Comparison of ENCODE assay signal across 8 cellular contexts in genomic region chr9:83937861-83938455, GRCh38. TPM values are rescaled to one million over a fixed set of nuclear protein-coding genes. Genes with fewer than 3 reads are reported as not detected.
DNase-seq lines count a peak whose midpoint lies in the region; ATAC-seq and TF ChIP-seq lines count a peak whose summit lies in the region.

No MANE protein-coding gene starts in this region.

- no peaks in the 10 kb centered on the region for H3K27me3 Mint-ChIP-seq in activated naive CD4-positive, alpha-beta T cell treated with anti-CD3 and anti-CD28 coated beads, Interleukin-2, amount 10 ng/mL, durations not matched to agents 7 days and 5 days

- no peak overlapping the region for H3K27ac Mint-ChIP-seq in activated naive CD4-positive, alpha-beta T cell treated with anti-CD3 and anti-CD28 coated beads, Interleukin-2, amount 10 ng/mL, durations not matched to agents 7 days and 5 days

- DNase-seq in AG04450 (ENCODE audit: low read depth, low spot score) (no peak), GF-D8 (lab: John Stamatoyannopoulos, UW) (peak; percentile 43), NCI-H2227 (lab: John Stamatoyannopoulos, UW; ENCODE audit: unreplicated experiment) (peak; percentile 82), heart left ventricle (no peak), putamen (ENCODE audit: low spot score) (peak; percentile 72), mucosa of gallbladder (ENCODE audit: low spot score) (no peak)
- DNase-seq in activated naive CD4-positive, alpha-beta T cell treated with anti-CD3 and anti-CD28 coated beads, Interleukin-2, amount 10 ng/mL, durations not matched to agents 7 days and 5 days: peak; percentile 34

- peaks cover 0 to 38% (median 5%) of the 10 kb centered on the region in 12 donors for H3K4me1 ChIP-seq in heart left ventricle

- peak; percentile 58 for ATAC-seq in HG02938 (IDR thresholded peaks at IDR 0.05; ENCODE audit: unreplicated experiment)
- peak in 3 of 4 donors; percentile 58 to 74 (median 63) for ATAC-seq in heart left ventricle

- no peaks in the 10 kb centered on the region for H3K27me3 ChIP-seq in AG04450 (ENCODE audit: control insufficient read depth, insufficient read depth, low read length)
- no peaks in the 10 kb centered on the region for H3K27me3 ChIP-seq in heart left ventricle

- H3K4me3 ChIP-seq in AG04450 (ENCODE audit: low read depth, low read length) (no peak overlapping the region), heart left ventricle (no peak overlapping the region)

- WGBS in heart left ventricle, 4 donors: 38 to 48% (median 42%) methylated on average over 1 of the region's 1 CpG

- no peaks in the 10 kb centered on the region for H3K9me3 ChIP-seq in AG04450 (ENCODE audit: control insufficient read depth, insufficient read depth, low read length)
- H3K9me3 ChIP-seq in heart left ventricle: no peaks in the 10 kb centered on the region

- peaks cover 0 to 52% (median 40%) of the 10 kb centered on the region in 9 donors for H3K36me3 ChIP-seq in heart left ventricle

- no peaks in the 10 kb centered on the region for H3K4me1 Mint-ChIP-seq in activated naive CD4-positive, alpha-beta T cell treated with anti-CD3 and anti-CD28 coated beads, Interleukin-2, amount 10 ng/mL, durations not matched to agents 7 days and 5 days

- TF ChIP-seq CTCF in AG04450 (IDR thresholded peaks at IDR 0.05; ENCODE audit: low read depth, low read length): peak; percentile 69
- peak; percentile 51 to 78 (median 71) for TF ChIP-seq CTCF in heart left ventricle (IDR thresholded peaks at IDR 0.05)

- POLR2A ChIA-PET in AG04450 (lab: Yijun Ruan, JAX): no interaction called here

- CTCF ChIA-PET in AG04450 (lab: Charles Lee): interaction anchor here (0.7 to 3.7 kb wide), 9 partner anchors 9 to 391 kb away, joined by 3 to 66 read pairs (median 6); partner anchors contain the start of gene KIF27
- CTCF ChIA-PET in activated naive CD4-positive, alpha-beta T cell treated with anti-CD3 and anti-CD28 coated beads, Interleukin-2, amount 10 ng/mL, durations not matched to agents 7 days and 5 days (lab: Charles Lee): interaction anchor here (0.7 to 3.5 kb wide), 17 partner anchors 9 to 463 kb away, joined by 3 to 23 read pairs (median 4); partner anchors contain the start of gene KIF27

- no peaks in the 10 kb centered on the region for H3K9me3 Mint-ChIP-seq in activated naive CD4-positive, alpha-beta T cell treated with anti-CD3 and anti-CD28 coated beads, Interleukin-2, amount 10 ng/mL, durations not matched to agents 7 days and 5 days

- peaks cover 11% of the 10 kb centered on the region for H3K36me3 Mint-ChIP-seq in activated naive CD4-positive, alpha-beta T cell treated with anti-CD3 and anti-CD28 coated beads, Interleukin-2, amount 10 ng/mL, durations not matched to agents 7 days and 5 days

- no peak overlapping the region for H3K4me3 Mint-ChIP-seq in activated naive CD4-positive, alpha-beta T cell treated with anti-CD3 and anti-CD28 coated beads, Interleukin-2, amount 10 ng/mL, durations not matched to agents 7 days and 5 days

- no peak overlapping the region for H3K27ac ChIP-seq in AG04450 (ENCODE audit: low read depth, low read length)
- no peak overlapping the region for H3K27ac ChIP-seq in heart left ventricle

- no peak for TF ChIP-seq POLR2A in heart left ventricle (IDR thresholded peaks at IDR 0.05)

- intact Hi-C loops in heart left ventricle (cut with DNase I): loop anchor here (1.0 to 5.0 kb wide), 9 partner anchors 234 to 379 kb away; no protein-coding TSS in a partner anchor

RNA-seq across cellular contexts. Expression of gene KIF27, which starts 16.7 kb away (rescaled TPM):
- 1.1 and 2.1 TPM in 2 replicates for polyA plus RNA-seq in AG04450 (2011; rRNA removed)
- polyA minus RNA-seq in AG04450 (2011; rRNA and poly(A)+ RNA removed): 1.4 and 2.2 TPM in 2 replicates
- 1 to 10 TPM; 2.5 to 4.2 (median 3.2) TPM for total RNA-seq in heart left ventricle
- polyA plus RNA-seq in heart left ventricle: under 1 TPM; 0.53 to 0.62 TPM
- total RNA-seq in mucosa of gallbladder: 7.9 TPM

RNA-seq across cellular contexts. Expression of gene HNRNPK, which starts 42.1 kb away (rescaled TPM):
- polyA plus RNA-seq in AG04450 (2011; rRNA removed) (586 and 673 TPM in 2 replicates), heart left ventricle (100 to 1,000 TPM; 127 to 294 TPM)
- 569 and 585 TPM in 2 replicates for polyA minus RNA-seq in AG04450 (2011; rRNA and poly(A)+ RNA removed)
- total RNA-seq in heart left ventricle (100 to 1,000 TPM; 278 to 388 (median 322) TPM), mucosa of gallbladder (381 TPM)

RNA-seq across cellular contexts. Expression of gene RMI1, which starts 42.6 kb away (rescaled TPM):
- polyA plus RNA-seq in AG04450 (2011; rRNA removed) (4.0 and 4.7 TPM in 2 replicates), heart left ventricle (1 to 10 TPM; 1.6 to 4.4 TPM)
- polyA minus RNA-seq in AG04450 (2011; rRNA and poly(A)+ RNA removed): 2.3 and 5.4 TPM in 2 replicates
- total RNA-seq in heart left ventricle (1 to 10 TPM; 2.4 to 9.9 (median 5.9) TPM), mucosa of gallbladder (7.5 TPM)

Comparison
In these comparisons a context has a peak if more than half of its experiments do, and no peak if none do; other contexts are left out.
1. DNase-seq: peak in GF-D8 (single experiment), NCI-H2227 (single experiment), activated naive CD4-positive, alpha-beta T cell treated with anti-CD3 and anti-CD28 coated beads, Interleukin-2, amount 10 ng/mL, durations not matched to agents 7 days and 5 days (single experiment) and putamen (single experiment); none in AG04450 (single experiment), heart left ventricle (0 of 5) and mucosa of gallbladder (single experiment).